ENCODE assay signal across 8 cellular contexts in genomic region chr4:186104895-186105720, GRCh38. TPM values are rescaled to one million over a fixed set of nuclear protein-coding genes. Genes with fewer than 3 reads are reported as not detected.
DNase-seq lines count a peak whose midpoint lies in the region; ATAC-seq and TF ChIP-seq lines count a peak whose summit lies in the region.

No MANE protein-coding gene starts in this region.

- peak overlapping the region; percentile 73 for H3K4me3 Mint-ChIP-seq in activated naive CD4-positive, alpha-beta T cell treated with anti-CD3 and anti-CD28 coated beads, Interleukin-2, amount 10 ng/mL, durations not matched to agents 7 days and 5 days
- H3K4me3 Mint-ChIP-seq in activated T-cell treated with anti-CD3 and anti-CD28 coated beads, Interleukin-2, amount 50 U/mL, for 4 hours: peak overlapping the region; percentile 69

- peak; percentile 27 for DNase-seq in activated naive CD4-positive, alpha-beta T cell treated with anti-CD3 and anti-CD28 coated beads, Interleukin-2, amount 10 ng/mL, durations not matched to agents 7 days and 5 days
- no peak for DNase-seq in activated naive CD4-positive, alpha-beta T cell (lab: John Stamatoyannopoulos, UW)
- no peak for DNase-seq in activated T-cell treated with anti-CD3 and anti-CD28 coated beads, Interleukin-2, amount 50 U/mL, for 4 hours
- DNase-seq in right atrium auricular region (ENCODE audit: low spot score) (no peak), retinal pigment epithelial cell (ENCODE audit: low read depth) (no peak), NOMO-1 (lab: John Stamatoyannopoulos, UW; ENCODE audit: unreplicated experiment in 2 of 2) (no peak)

- CTCF ChIA-PET in activated naive CD4-positive, alpha-beta T cell treated with anti-CD3 and anti-CD28 coated beads, Interleukin-2, amount 10 ng/mL, durations not matched to agents 7 days and 5 days (lab: Charles Lee): interaction anchor here (1.0 kb wide), 1 partner anchor 37 kb away, joined by 3 read pairs; no protein-coding TSS in a partner anchor

- no peaks in the 10 kb centered on the region for H3K27me3 ChIP-seq in right atrium auricular region

- peaks cover 0 to 10% of the 10 kb centered on the region in 2 donors for H3K4me1 ChIP-seq in right atrium auricular region

- no peak overlapping the region for H3K27ac Mint-ChIP-seq in activated naive CD4-positive, alpha-beta T cell treated with anti-CD3 and anti-CD28 coated beads, Interleukin-2, amount 10 ng/mL, durations not matched to agents 7 days and 5 days

- peaks cover 62% of the 10 kb centered on the region for H3K27me3 Mint-ChIP-seq in activated naive CD4-positive, alpha-beta T cell treated with anti-CD3 and anti-CD28 coated beads, Interleukin-2, amount 10 ng/mL, durations not matched to agents 7 days and 5 days
- peaks cover 52% of the 10 kb centered on the region for H3K27me3 Mint-ChIP-seq in activated T-cell treated with anti-CD3 and anti-CD28 coated beads, Interleukin-2, amount 50 U/mL, for 4 hours (ENCODE audit: low read depth)

- no peaks in the 10 kb centered on the region for H3K9me3 ChIP-seq in right atrium auricular region

- H3K4me3 ChIP-seq in right atrium auricular region: peak overlapping the region; percentile 35 to 59
- H3K4me3 ChIP-seq in retinal pigment epithelial cell (ENCODE audit: low read length): peak overlapping the region; percentile 42

- H3K36me3 ChIP-seq in right atrium auricular region: no peaks in the 10 kb centered on the region

- H3K9me3 Mint-ChIP-seq in activated naive CD4-positive, alpha-beta T cell treated with anti-CD3 and anti-CD28 coated beads, Interleukin-2, amount 10 ng/mL, durations not matched to agents 7 days and 5 days: no peaks in the 10 kb centered on the region
- H3K9me3 Mint-ChIP-seq in activated T-cell treated with anti-CD3 and anti-CD28 coated beads, Interleukin-2, amount 50 U/mL, for 4 hours: no peaks in the 10 kb centered on the region

- H3K36me3 Mint-ChIP-seq in activated naive CD4-positive, alpha-beta T cell treated with anti-CD3 and anti-CD28 coated beads, Interleukin-2, amount 10 ng/mL, durations not matched to agents 7 days and 5 days: no peaks in the 10 kb centered on the region
- H3K36me3 Mint-ChIP-seq in activated T-cell treated with anti-CD3 and anti-CD28 coated beads, Interleukin-2, amount 50 U/mL, for 4 hours (ENCODE audit: insufficient read depth): no peaks in the 10 kb centered on the region

- ATAC-seq in HG02973 (IDR thresholded peaks at IDR 0.05; ENCODE audit: unreplicated experiment) (peak; percentile 41), GM18520 (IDR thresholded peaks at IDR 0.05; ENCODE audit: unreplicated experiment) (no peak)
- peak; percentile 51 to 53 for ATAC-seq in activated T-cell treated with anti-CD3 and anti-CD28 coated beads, Interleukin-2, amount 50 U/mL, for 4 hours

- H3K4me1 Mint-ChIP-seq in activated naive CD4-positive, alpha-beta T cell treated with anti-CD3 and anti-CD28 coated beads, Interleukin-2, amount 10 ng/mL, durations not matched to agents 7 days and 5 days: peaks cover 7% of the 10 kb centered on the region
- peaks cover 5% of the 10 kb centered on the region for H3K4me1 Mint-ChIP-seq in activated T-cell treated with anti-CD3 and anti-CD28 coated beads, Interleukin-2, amount 50 U/mL, for 4 hours (ENCODE audit: low read depth)

- no peak overlapping the region for H3K27ac ChIP-seq in right atrium auricular region

- TF ChIP-seq CTCF in right atrium auricular region (IDR thresholded peaks at IDR 0.05) (no peak), retinal pigment epithelial cell (conservative IDR thresholded peaks at IDR 0.05; ENCODE audit: low read depth, low read length) (peak; percentile 9)

RNA-seq across cellular contexts. Expression of gene FAM149A, which starts 0.6 kb away (rescaled TPM):
- 1 to 10 TPM in 1 of 3 donors, under 1 TPM in 1, not detected in 1; 0.90 to 1.2 TPM for total RNA-seq in activated T-cell treated with anti-CD3 and anti-CD28 coated beads, Interleukin-2, amount 50 U/mL, for 4 hours
- total RNA-seq in right atrium auricular region: 1 to 10 TPM; 6.7 to 6.8 TPM

RNA-seq across cellular contexts. Expression of gene TLR3, which starts 36.2 kb away (rescaled TPM):
- total RNA-seq in activated T-cell treated with anti-CD3 and anti-CD28 coated beads, Interleukin-2, amount 50 U/mL, for 4 hours: under 1 TPM in 1 of 3 donors, not detected in 2; 0.03 TPM
- total RNA-seq in right atrium auricular region: 1 to 10 TPM; 3.0 to 3.5 TPM
